In the genomic region with DNA sequence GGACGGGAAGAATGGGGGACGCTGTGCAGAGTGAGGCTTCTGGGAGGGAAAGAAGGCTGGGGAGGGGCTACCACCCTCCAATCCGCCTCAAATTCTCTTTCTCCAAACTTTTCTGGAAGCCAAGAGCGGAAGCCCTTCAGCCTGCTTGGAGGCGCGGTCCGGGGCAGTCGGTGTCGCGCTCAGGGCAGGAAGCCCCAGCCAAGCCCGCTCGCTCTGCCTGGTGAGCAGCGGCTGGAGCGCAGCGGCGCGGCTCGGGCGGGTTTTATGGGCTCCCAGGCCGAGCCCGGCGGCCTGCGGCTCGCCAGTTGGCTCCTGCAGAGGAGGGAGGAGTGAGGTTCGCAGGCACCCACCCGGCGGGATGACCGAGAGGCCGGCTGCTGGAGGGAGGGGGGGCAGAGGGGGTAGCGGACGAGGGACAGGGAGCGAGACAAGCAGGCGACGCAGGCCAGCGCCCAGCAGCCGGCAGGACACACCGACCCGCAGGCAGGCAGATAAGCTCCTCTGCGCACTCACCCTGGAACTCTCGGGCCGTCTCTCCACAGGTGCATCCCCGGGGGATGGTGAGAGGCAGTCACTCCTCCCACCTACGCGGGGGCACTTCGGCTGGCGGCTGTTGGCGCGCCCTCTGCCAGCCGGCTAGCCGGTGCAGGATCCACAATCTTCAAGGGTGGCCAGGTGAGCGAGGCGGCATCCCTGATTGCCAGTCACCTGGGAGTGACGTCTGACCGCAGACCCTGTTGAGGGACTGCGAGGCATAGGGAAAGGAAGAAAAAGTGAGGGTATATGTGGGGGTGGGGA, we compare ENCODE assay signal across 9 cellular contexts. TPM values are rescaled to one million over a fixed set of nuclear protein-coding genes. Genes with fewer than 3 reads are reported as not detected.
DNase-seq lines count a peak whose midpoint lies in the region; ATAC-seq and TF ChIP-seq lines count a peak whose summit lies in the region.
"Had no signal": no experiment of that assay in that cellular context is flagged by ENCODE, and none has a peak within 500 bp of the region (broad histone marks: within the 10 kb centered on the region; RNA-seq: fewer than 3 reads in every experiment).

A gene with protein sequence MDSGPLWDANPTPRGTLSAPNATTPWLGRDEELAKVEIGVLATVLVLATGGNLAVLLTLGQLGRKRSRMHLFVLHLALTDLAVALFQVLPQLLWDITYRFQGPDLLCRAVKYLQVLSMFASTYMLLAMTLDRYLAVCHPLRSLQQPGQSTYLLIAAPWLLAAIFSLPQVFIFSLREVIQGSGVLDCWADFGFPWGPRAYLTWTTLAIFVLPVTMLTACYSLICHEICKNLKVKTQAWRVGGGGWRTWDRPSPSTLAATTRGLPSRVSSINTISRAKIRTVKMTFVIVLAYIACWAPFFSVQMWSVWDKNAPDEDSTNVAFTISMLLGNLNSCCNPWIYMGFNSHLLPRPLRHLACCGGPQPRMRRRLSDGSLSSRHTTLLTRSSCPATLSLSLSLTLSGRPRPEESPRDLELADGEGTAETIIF (minus strand): TSS at position 238 of the 798 bp plus-strand sequence. CDS start 498 bp downstream, outside the sequence.

- H3K4me1 ChIP-seq in ES-I3 (ENCODE audit: insufficient read depth, low read length), result no peaks in the 10 kb centered on the region
- H3K4me1 ChIP-seq in right atrium auricular region, result peaks cover 0 to 13% of the 10 kb centered on the region in 2 donors

- ATAC-seq in sciatic nerve (peak; percentile 87), GM18907 (IDR thresholded peaks at IDR 0.05; ENCODE audit: unreplicated experiment) (no peak), GM21786 (IDR thresholded peaks at IDR 0.05; ENCODE audit: unreplicated experiment) (no peak), HG02870 (IDR thresholded peaks at IDR 0.05; ENCODE audit: unreplicated experiment) (no peak)

- no peaks in the 10 kb centered on the region for H3K27me3 ChIP-seq in right atrium auricular region

- intact Hi-C loops in sciatic nerve (cut with DNase I), result no loop called here

- H3K9me3 ChIP-seq in ES-I3 (ENCODE audit: control insufficient read depth, insufficient read depth, low read length) (no peaks in the 10 kb centered on the region), right atrium auricular region (peaks cover 0 to 17% of the 10 kb centered on the region in 2 donors)
- H3K9me3 ChIP-seq: SJSA1 had no signal

- peak within 1 kb of the TSS; percentile 57 for H3K9ac ChIP-seq in ES-I3 (ENCODE audit: low read depth, low read length)

- peak within 1 kb of the TSS in 1 of 2 donors; percentile 1 for H3K27ac ChIP-seq in right atrium auricular region
- H3K27ac ChIP-seq: SJSA1 had no signal

- H3K4me3 ChIP-seq in right atrium auricular region, result peak within 1 kb of the TSS; percentile 28 to 48
- H3K4me3 ChIP-seq: SJSA1 had no signal

- TF ChIP-seq CTCF in right atrium auricular region (IDR thresholded peaks at IDR 0.05), result no peak

- H3K36me3 ChIP-seq in ES-I3 (ENCODE audit: insufficient read depth, low read length) (no peaks in the 10 kb centered on the region), right atrium auricular region (no peaks in the 10 kb centered on the region)
- H3K36me3 ChIP-seq: SJSA1 had no signal

- DNase-seq in NCI-H146 (lab: John Stamatoyannopoulos, UW), result peak; percentile 86
- peak; percentile 31 for DNase-seq in activated naive CD4-positive, alpha-beta T cell treated with anti-CD3 and anti-CD28 coated beads, Interleukin-2, amount 50 U/mL, for 16 hours
- DNase-seq in right atrium auricular region (ENCODE audit: low spot score), result peak; percentile 59
- no peak for DNase-seq in sciatic nerve (ENCODE audit: low spot score)

RNA-seq across cellular contexts. Expression of the gene that starts here (rescaled TPM):
- total RNA-seq in right atrium auricular region (not detected), sciatic nerve (not detected)
- total RNA-seq: SJSA1 had no signal

Comparison
In these comparisons a context has a peak if more than half of its experiments do, and no peak if none do; other contexts are left out.
1. Peak in DNase-seq and H3K4me3 ChIP-seq in right atrium auricular region; RNA of the gene not detected or under 1 TPM.
2. Peak in ATAC-seq in sciatic nerve; RNA of the gene not detected or under 1 TPM.